ENCODE assay signal across 8 cellular contexts in the genomic region with DNA sequence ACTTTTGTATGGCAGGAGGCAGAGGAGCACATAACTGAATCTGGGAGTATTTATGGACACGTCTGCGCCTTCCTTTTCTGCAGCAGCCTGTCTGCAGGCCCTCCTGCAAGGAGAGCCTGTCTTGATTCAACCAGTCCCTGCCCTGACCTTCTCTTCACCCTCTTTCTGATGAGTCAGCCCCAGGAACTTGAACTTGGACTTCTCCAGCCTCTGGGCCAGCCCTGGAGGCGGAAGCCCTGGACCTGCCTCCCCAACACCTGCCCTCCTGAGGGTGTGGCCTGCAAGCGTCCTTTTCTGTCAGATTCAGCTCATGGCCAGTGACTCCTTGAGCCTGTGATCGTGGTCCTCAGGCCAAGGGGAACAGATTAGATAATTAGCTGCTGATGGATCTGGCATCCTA. TPM values are rescaled to one million over a fixed set of nuclear protein-coding genes. Genes with fewer than 3 reads are reported as not detected.
DNase-seq lines count a peak whose midpoint lies in the region; ATAC-seq, FAIRE-seq and TF ChIP-seq lines count a peak whose summit lies in the region.

No MANE protein-coding gene starts in this region.

- H3K4me1 ChIP-seq in A549: peaks cover 67% of the 10 kb centered on the region
- peaks cover 35% of the 10 kb centered on the region for H3K4me1 ChIP-seq in astrocyte (ENCODE audit: insufficient read depth, low read length)
- H3K4me1 ChIP-seq in spleen: peaks cover 0 to 82% (median 50%) of the 10 kb centered on the region in 6 donors

- peak; percentile 66 to 88 for DNase-seq in A549 (ENCODE audit: low read depth in 1 of 2, low spot score in 1 of 2)
- DNase-seq in MG63: peak; percentile 78
- peak; percentile 48 for DNase-seq in astrocyte (ENCODE audit: low read depth)
- DNase-seq in iris pigment epithelial cell (ENCODE audit: low read depth): peak; percentile 80
- no peak for DNase-seq in GOT3 (lab: John Stamatoyannopoulos, UW)
- DNase-seq in hypothalamus (lab: John Stamatoyannopoulos, UW): no peak
- DNase-seq in spleen: no peak

- POLR2A ChIA-PET in A549 (lab: Yijun Ruan, JAX): interaction anchor here (0.9 kb wide), 1 partner anchor 33 kb away, joined by 3 read pairs; no protein-coding TSS in a partner anchor

- H3K27me3 Mint-ChIP-seq in astrocyte (ENCODE audit: low read depth, unreplicated experiment): peaks cover 30% of the 10 kb centered on the region

- H3K27me3 ChIP-seq in MG63 (no peaks in the 10 kb centered on the region), astrocyte (ENCODE audit: insufficient read depth, low read length) (no peaks in the 10 kb centered on the region), spleen (replicated peaks in 1 of 7) (no peaks in the 10 kb centered on the region)

- no peak for TF ChIP-seq EP300 in A549 (IDR thresholded peaks at IDR 0.05)

- CTCF ChIA-PET in A549 (lab: Yijun Ruan, JAX): interaction anchor here (0.6 to 3.3 kb wide), 7 partner anchors 10 to 453 kb away, joined by 3 to 18 read pairs (median 4); no protein-coding TSS in a partner anchor

- H3K4me3 Mint-ChIP-seq in astrocyte (ENCODE audit: unreplicated experiment): no peak overlapping the region

- H3K4me2 ChIP-seq in A549: peak overlapping the region; percentile 69
- peak overlapping the region; percentile 26 for H3K4me2 ChIP-seq in astrocyte (ENCODE audit: low read length)

- H3K27ac Mint-ChIP-seq in astrocyte (ENCODE audit: unreplicated experiment): no peak overlapping the region

- H3K36me3 ChIP-seq in MG63 (no peaks in the 10 kb centered on the region), astrocyte (ENCODE audit: insufficient read depth, low read length) (no peaks in the 10 kb centered on the region), spleen (no peaks in the 10 kb centered on the region)

- TF ChIP-seq CTCF in A549 (IDR thresholded peaks at IDR 0.05): no peak
- no peak for TF ChIP-seq CTCF in astrocyte (IDR thresholded peaks at IDR 0.05; ENCODE audit: insufficient read depth, low read depth, low read length)
- TF ChIP-seq CTCF in spleen (IDR thresholded peaks at IDR 0.05 in 8 of 11, conservative IDR thresholded peaks at IDR 0.05 in 3 of 11): no peak

- peaks cover 2% of the 10 kb centered on the region for H3K36me3 Mint-ChIP-seq in astrocyte (ENCODE audit: low read depth, unreplicated experiment)

- no peaks in the 10 kb centered on the region for H3K79me2 ChIP-seq in astrocyte (ENCODE audit: insufficient read depth, low read length)

- no peak for TF ChIP-seq RAD21 in A549 (conservative IDR thresholded peaks at IDR 0.05 in 1 of 2, IDR thresholded peaks at IDR 0.05 in 1 of 2)

- H3K9me3 ChIP-seq in A549 (no peaks in the 10 kb centered on the region), MG63 (no peaks in the 10 kb centered on the region), astrocyte (ENCODE audit: insufficient read depth, low read depth, low read length) (no peaks in the 10 kb centered on the region), spleen (no peaks in the 10 kb centered on the region)

- no peak overlapping the region for H2AFZ ChIP-seq in astrocyte (ENCODE audit: low read depth, low read length)

- no peak overlapping the region for H3K9ac ChIP-seq in astrocyte (ENCODE audit: low read length)

- H3K9me3 Mint-ChIP-seq in astrocyte (ENCODE audit: unreplicated experiment): no peaks in the 10 kb centered on the region

- ATAC-seq in A549 (peak; percentile 74 to 81), HG02623 (IDR thresholded peaks at IDR 0.05; ENCODE audit: unreplicated experiment) (no peak)

- TF ChIP-seq POLR2A in A549 (IDR thresholded peaks at IDR 0.05; ENCODE audit: low read length) (no peak), spleen (IDR thresholded peaks at IDR 0.05) (no peak)

- peaks cover 45% of the 10 kb centered on the region for H4K20me1 ChIP-seq in astrocyte (ENCODE audit: insufficient read depth, low read length)

- intact Hi-C loops in spleen (cut with DNase I; ENCODE audit: low total_unique reads): no loop called here

- H3K4me3 ChIP-seq in A549: no peak overlapping the region
- H3K4me3 ChIP-seq in MG63: no peak overlapping the region
- H3K4me3 ChIP-seq in astrocyte (ENCODE audit: insufficient read depth, low read depth, low read length): no peak overlapping the region
- H3K4me3 ChIP-seq in spleen: no peak overlapping the region

- peaks cover 17% of the 10 kb centered on the region for H3K4me1 Mint-ChIP-seq in astrocyte (ENCODE audit: low read depth, unreplicated experiment)

- H3K27ac ChIP-seq in A549 (peak overlapping the region; percentile 75 to 88), astrocyte (ENCODE audit: low read depth, low read length) (no peak overlapping the region), spleen (peak overlapping the region in 1 of 8 donors; percentile 61)

- 24% methylated on average over 5 of the region's 5 CpGs for whole genome bisulfite sequencing in A549 (ENCODE audit: missing lambda C conversion rate)
- 65 to 79% (median 71%) methylated on average over 4 to 5 of the region's 5 CpGs for WGBS in spleen, 5 donors

- FAIRE-seq in A549 (lab: Jason Lieb, UNC) (peak; percentile 86), astrocyte (lab: Jason Lieb, UNC) (no peak)

TF ChIP-seq in A549, 52 proteins besides CTCF, POLR2A, EP300 and RAD21:
- TF ChIP-seq CHD2 (IDR thresholded peaks at IDR 0.05; ENCODE audit: low read length, partially characterized antibody): no peak
- TF ChIP-seq GATA3 (IDR thresholded peaks at IDR 0.05; ENCODE audit: borderline replicate concordance): no peak
- no peak for TF ChIP-seq ZFP36 (IDR thresholded peaks at IDR 0.05; ENCODE audit: borderline replicate concordance, partially characterized antibody)
- TF ChIP-seq FOSL2 (IDR thresholded peaks at IDR 0.05): 0 out of 2 replicates have a peak, but pooled peaks have one; percentile 17
- TF ChIP-seq FOSL2 (CRISPR knock-in tag; IDR thresholded peaks at IDR 0.05): peak; percentile 54
- TF ChIP-seq JUNB (IDR thresholded peaks at IDR 0.05): peak; percentile 20; the same call in 1 of the 2 replicates
- TF ChIP-seq MAFK (IDR thresholded peaks at IDR 0.05; ENCODE audit: partially characterized antibody): peak; percentile 93
- TF ChIP-seq, protein P1, sequence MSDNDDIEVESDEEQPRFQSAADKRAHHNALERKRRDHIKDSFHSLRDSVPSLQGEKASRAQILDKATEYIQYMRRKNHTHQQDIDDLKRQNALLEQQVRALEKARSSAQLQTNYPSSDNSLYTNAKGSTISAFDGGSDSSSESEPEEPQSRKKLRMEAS (IDR thresholded peaks at IDR 0.05): 0 out of 2 replicates have a peak, but pooled peaks have one; percentile 13
- no peak for TF ChIP-seq HEYL (CRISPR knock-in tag; IDR thresholded peaks at IDR 0.05)
- no peak for TF ChIP-seq POLR2AphosphoS2 (conservative IDR thresholded peaks at IDR 0.05; ENCODE audit: low read length)
- TF ChIP-seq, protein P2, sequence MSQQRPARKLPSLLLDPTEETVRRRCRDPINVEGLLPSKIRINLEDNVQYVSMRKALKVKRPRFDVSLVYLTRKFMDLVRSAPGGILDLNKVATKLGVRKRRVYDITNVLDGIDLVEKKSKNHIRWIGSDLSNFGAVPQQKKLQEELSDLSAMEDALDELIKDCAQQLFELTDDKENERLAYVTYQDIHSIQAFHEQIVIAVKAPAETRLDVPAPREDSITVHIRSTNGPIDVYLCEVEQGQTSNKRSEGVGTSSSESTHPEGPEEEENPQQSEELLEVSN (IDR thresholded peaks at IDR 0.05; ENCODE audit: borderline replicate concordance, low read depth): no peak; the same call in 1 of the 2 replicates

RNA-seq across cellular contexts. Expression of gene DAGLA, which starts 20.0 kb away (rescaled TPM):
- polyA plus RNA-seq in A549 (2011; rRNA removed) (0.93 and 1.2 TPM in 2 replicates), A549 (2017; fragmentation: RNase III; extraction: RNeasy Plus Mini Kit Qiagen cat#74134 plus additional on column Dnase treatment) (2.2 to 2.5 TPM (median 2.5 TPM) in 3 replicates), spleen (1 to 10 TPM in 1 of 3 donors, under 1 TPM in 2; 0.27 to 1.2 (median 0.35) TPM)
- polyA plus RNA-seq in A549 (2012; cell fraction: cytosol; rRNA removed): 2.3 and 3.7 TPM in 2 replicates
- polyA plus RNA-seq in A549 (2012; cell fraction: nucleus; rRNA removed): 6.3 and 8.7 TPM in 2 replicates
- 2.0 and 2.3 TPM in 2 replicates for polyA minus RNA-seq in A549 (2011; rRNA and poly(A)+ RNA removed)
- total RNA-seq in MG63 (2014; rRNA removed; shearing (Covaris generic); ENCODE audit: low replicate concordance): 1.3 and 1.4 TPM in 2 replicates
- total RNA-seq in astrocyte (5.5 and 5.6 TPM in 2 replicates), spleen (1 to 10 TPM; 2.0 to 5.0 (median 3.9) TPM)

RNA-seq across cellular contexts. Expression of gene MYRF, which starts 52.2 kb away (rescaled TPM):
- 14.7 and 28.4 TPM in 2 replicates for polyA plus RNA-seq in A549 (2011; rRNA removed)
- 12.7 and 17.2 TPM in 2 replicates for polyA plus RNA-seq in A549 (2012; cell fraction: cytosol; rRNA removed)
- 56.5 and 67.6 TPM in 2 replicates for polyA plus RNA-seq in A549 (2012; cell fraction: nucleus; rRNA removed)
- 19.2 to 22.3 TPM (median 21.2 TPM) in 3 replicates for polyA plus RNA-seq in A549 (2017; fragmentation: RNase III; extraction: RNeasy Plus Mini Kit Qiagen cat#74134 plus additional on column Dnase treatment)
- 28.0 and 33.1 TPM in 2 replicates for polyA minus RNA-seq in A549 (2011; rRNA and poly(A)+ RNA removed)
- total RNA-seq in MG63 (2014; rRNA removed; shearing (Covaris generic); ENCODE audit: low replicate concordance): 0.23 and 1.9 TPM in 2 replicates
- total RNA-seq in astrocyte: 39.5 and 53.9 TPM in 2 replicates
- total RNA-seq in spleen: 1 to 10 TPM in 1 of 7 donors, under 1 TPM in 6; 0.32 to 1.5 (median 0.79) TPM
- polyA plus RNA-seq in spleen: under 1 TPM; 0.15 to 0.50 (median 0.45) TPM

Comparison
In these comparisons a context has a peak if more than half of its experiments do, and no peak if none do; other contexts are left out.
1. DNase-seq: peak in A549 (2 of 2), MG63 (single experiment), astrocyte (single experiment) and iris pigment epithelial cell (single experiment); none in GOT3 (single experiment), hypothalamus (0 of 51) and spleen (single experiment).
2. RNA of gene MYRF, which starts 52.2 kb away (total RNA-seq): 39.5 to 53.9 TPM in astrocyte; 0.32 to 1.5 TPM in spleen and 0.23 to 1.9 TPM in MG63; every median in the first group is over 10 times any median in the second.